In genomic region chr3:172658344-172659245, GRCh38 we compare ENCODE assay signal across 2 cellular contexts.
TF ChIP-seq lines count a peak whose summit lies in the region.

No MANE protein-coding gene starts in this region.

TF ChIP-seq in IMR-90, 13 proteins besides CTCF, POLR2A, EP300 and RAD21:
- TF ChIP-seq MAZ (IDR thresholded peaks at IDR 0.05; ENCODE audit: borderline replicate concordance, low read depth, low read length) = no peak
- TF ChIP-seq MAFK (IDR thresholded peaks at IDR 0.05; ENCODE audit: low read depth, low read length) = peak; percentile 39; the same call in 1 of the 2 replicates
- no peak for TF ChIP-seq CHD1 (IDR thresholded peaks at IDR 0.05; ENCODE audit: low read depth, low read length)
- TF ChIP-seq SMC3 (IDR thresholded peaks at IDR 0.05; ENCODE audit: low read depth, low read length) = no peak
- peak; percentile 97 for TF ChIP-seq BHLHE40 (IDR thresholded peaks at IDR 0.05; ENCODE audit: low read depth, low read length)
- peak; percentile 75 for TF ChIP-seq FOS (IDR thresholded peaks at IDR 0.05; ENCODE audit: low read depth, low read length)
- peak; percentile 73 for TF ChIP-seq CEBPB (IDR thresholded peaks at IDR 0.05; ENCODE audit: low read depth, low read length)
- no peak for TF ChIP-seq RFX5 (IDR thresholded peaks at IDR 0.05; ENCODE audit: low read depth, low read length)
- TF ChIP-seq MXI1 (IDR thresholded peaks at IDR 0.05; ENCODE audit: borderline replicate concordance, low read depth, low read length) = 0 out of 2 replicates have a peak, but pooled peaks have one; percentile 18
- no peak for TF ChIP-seq RCOR1 (IDR thresholded peaks at IDR 0.05; ENCODE audit: insufficient replicate concordance, low read length)
- TF ChIP-seq ELK1 (IDR thresholded peaks at IDR 0.05; ENCODE audit: borderline replicate concordance, low read depth, low read length) = no peak
- TF ChIP-seq USF2 (IDR thresholded peaks at IDR 0.05; ENCODE audit: low read depth, low read length) = peak; percentile 86
TF ChIP-seq in IMR-90: peak in this region for 6.

TF ChIP-seq in HepG2, 621 proteins besides CTCF, POLR2A, EP300 and RAD21 (continues in another document):
- TF ChIP-seq ZNF12 (CRISPR knock-in tag; IDR thresholded peaks at IDR 0.05) (no peak), ZNF225 (CRISPR knock-in tag; IDR thresholded peaks at IDR 0.05) (no peak), CEBPB (IDR thresholded peaks at IDR 0.05; ENCODE audit: borderline replicate concordance, low read depth, low read length) (0 out of 2 replicates have a peak, but pooled peaks have one; percentile 10), BCL6 (CRISPR knock-in tag; IDR thresholded peaks at IDR 0.05) (peak; percentile 54), ZMYM4 (CRISPR knock-in tag; IDR thresholded peaks at IDR 0.05) (0 out of 2 replicates have a peak, but pooled peaks have one; percentile 19), PRMT3 (CRISPR knock-in tag; IDR thresholded peaks at IDR 0.05; ENCODE audit: borderline replicate concordance, low read depth) (no peak), JUN (CRISPR knock-in tag; IDR thresholded peaks at IDR 0.05) (peak; percentile 34; the same call in 1 of the 2 replicates), FOSL2 (CRISPR knock-in tag; IDR thresholded peaks at IDR 0.05) (peak; percentile 87), HOMEZ (CRISPR knock-in tag; IDR thresholded peaks at IDR 0.05; ENCODE audit: low read depth) (peak; percentile 72; the same call in 1 of the 2 replicates), SOX5 (CRISPR knock-in tag; IDR thresholded peaks at IDR 0.05; ENCODE audit: borderline replicate concordance) (peak; percentile 76; the same call in 1 of the 2 replicates), SRF (IDR thresholded peaks at IDR 0.05; ENCODE audit: low read depth, low read length) (no peak), RFX3 (CRISPR knock-in tag; IDR thresholded peaks at IDR 0.05) (no peak), NR2F6 (IDR thresholded peaks at IDR 0.05) (peak; percentile 8; the same call in 1 of the 2 replicates), NR2F6 (CRISPR knock-in tag; IDR thresholded peaks at IDR 0.05) (peak; percentile 50; the same call in 1 of the 2 replicates), LCORL (IDR thresholded peaks at IDR 0.05) (no peak), LCORL (CRISPR knock-in tag; IDR thresholded peaks at IDR 0.05) (0 out of 2 replicates have a peak, but pooled peaks have one; percentile 25), PATZ1 (CRISPR knock-in tag; IDR thresholded peaks at IDR 0.05) (no peak), NR2F1 (CRISPR knock-in tag; IDR thresholded peaks at IDR 0.05) (0 out of 4 replicates have a peak, but pooled peaks of 1 of the 2 experiments have one; percentile 36), JUNB (CRISPR knock-in tag; IDR thresholded peaks at IDR 0.05; ENCODE audit: borderline replicate concordance) (no peak), HDAC1 (CRISPR knock-in tag; IDR thresholded peaks at IDR 0.05) (no peak), ZNF644 (CRISPR knock-in tag; IDR thresholded peaks at IDR 0.05; ENCODE audit: low read depth) (peak; percentile 89), BRCA1 (CRISPR knock-in tag; IDR thresholded peaks at IDR 0.05) (no peak), USF2 (IDR thresholded peaks at IDR 0.05; ENCODE audit: low read depth, low read length) (0 out of 2 replicates have a peak, but pooled peaks have one; percentile 10), USF2 (CRISPR knock-in tag; IDR thresholded peaks at IDR 0.05; ENCODE audit: borderline replicate concordance) (no peak), ZNF792 (CRISPR knock-in tag; IDR thresholded peaks at IDR 0.05) (0 out of 2 replicates have a peak, but pooled peaks have one; percentile 34), GATAD2A (CRISPR knock-in tag; IDR thresholded peaks at IDR 0.05) (0 out of 2 replicates have a peak, but pooled peaks have one; percentile 38), MAFG (CRISPR knock-in tag; IDR thresholded peaks at IDR 0.05) (no peak), ZNF354B (CRISPR knock-in tag; IDR thresholded peaks at IDR 0.05) (no peak), CREB1 (IDR thresholded peaks at IDR 0.05) (no peak), CREB1 (CRISPR knock-in tag; IDR thresholded peaks at IDR 0.05) (no peak), ATF2 (CRISPR knock-in tag; IDR thresholded peaks at IDR 0.05) (0 out of 2 replicates have a peak, but pooled peaks have one; percentile 18), DR1 (CRISPR knock-in tag; IDR thresholded peaks at IDR 0.05) (no peak), CREM (IDR thresholded peaks at IDR 0.05) (0 out of 2 replicates have a peak, but pooled peaks have one; percentile 22), CREM (CRISPR knock-in tag; IDR thresholded peaks at IDR 0.05) (no peak), RCOR2 (CRISPR knock-in tag; IDR thresholded peaks at IDR 0.05) (peak; percentile 52; the same call in 1 of the 2 replicates), SP1 (IDR thresholded peaks at IDR 0.05) (no peak), SP1 (CRISPR knock-in tag; IDR thresholded peaks at IDR 0.05) (no peak), HNF4A (CRISPR knock-in tag; IDR thresholded peaks at IDR 0.05) (peak; percentile 7; the same call in 1 of the 2 replicates), ZNF614 (CRISPR knock-in tag; IDR thresholded peaks at IDR 0.05; ENCODE audit: borderline replicate concordance) (no peak), BHLHE40 (IDR thresholded peaks at IDR 0.05; ENCODE audit: low read length) (peak; percentile 77), SOX13 (IDR thresholded peaks at IDR 0.05) (no peak), SOX13 (CRISPR knock-in tag; conservative IDR thresholded peaks at IDR 0.05 in 1 of 2, IDR thresholded peaks at IDR 0.05 in 1 of 2) (peak in 1 of 2 experiments; percentile 76; a peak in 2 of 4 replicates), POGK (CRISPR knock-in tag; conservative IDR thresholded peaks at IDR 0.05) (no peak), RBAK (CRISPR knock-in tag; IDR thresholded peaks at IDR 0.05) (no peak), ATF3 (CRISPR knock-in tag; IDR thresholded peaks at IDR 0.05) (peak; percentile 47; the same call in 1 of the 2 replicates), NCOA2 (CRISPR knock-in tag; IDR thresholded peaks at IDR 0.05) (peak; percentile 32; the same call in 1 of the 2 replicates), CSRNP2 (CRISPR knock-in tag; conservative IDR thresholded peaks at IDR 0.05; ENCODE audit: low read depth) (no peak), RXRA (CRISPR knock-in tag; IDR thresholded peaks at IDR 0.05) (peak; percentile 78; the same call in 1 of the 2 replicates), HDAC2 (CRISPR knock-in tag; IDR thresholded peaks at IDR 0.05) (0 out of 2 replicates have a peak, but pooled peaks have one; percentile 21), HMG20A (CRISPR knock-in tag; IDR thresholded peaks at IDR 0.05; ENCODE audit: borderline replicate concordance) (peak; percentile 56; the same call in 1 of the 2 replicates), RARA (CRISPR knock-in tag; IDR thresholded peaks at IDR 0.05) (peak; percentile 91), TFE3 (CRISPR knock-in tag; IDR thresholded peaks at IDR 0.05) (peak; percentile 67), SMARCE1 (IDR thresholded peaks at IDR 0.05; ENCODE audit: borderline replicate concordance) (no peak), FOXA3 (CRISPR knock-in tag; IDR thresholded peaks at IDR 0.05) (peak; percentile 37; the same call in 1 of the 2 replicates)
